ENCODE assay signal across 8 cellular contexts in the genomic region with DNA sequence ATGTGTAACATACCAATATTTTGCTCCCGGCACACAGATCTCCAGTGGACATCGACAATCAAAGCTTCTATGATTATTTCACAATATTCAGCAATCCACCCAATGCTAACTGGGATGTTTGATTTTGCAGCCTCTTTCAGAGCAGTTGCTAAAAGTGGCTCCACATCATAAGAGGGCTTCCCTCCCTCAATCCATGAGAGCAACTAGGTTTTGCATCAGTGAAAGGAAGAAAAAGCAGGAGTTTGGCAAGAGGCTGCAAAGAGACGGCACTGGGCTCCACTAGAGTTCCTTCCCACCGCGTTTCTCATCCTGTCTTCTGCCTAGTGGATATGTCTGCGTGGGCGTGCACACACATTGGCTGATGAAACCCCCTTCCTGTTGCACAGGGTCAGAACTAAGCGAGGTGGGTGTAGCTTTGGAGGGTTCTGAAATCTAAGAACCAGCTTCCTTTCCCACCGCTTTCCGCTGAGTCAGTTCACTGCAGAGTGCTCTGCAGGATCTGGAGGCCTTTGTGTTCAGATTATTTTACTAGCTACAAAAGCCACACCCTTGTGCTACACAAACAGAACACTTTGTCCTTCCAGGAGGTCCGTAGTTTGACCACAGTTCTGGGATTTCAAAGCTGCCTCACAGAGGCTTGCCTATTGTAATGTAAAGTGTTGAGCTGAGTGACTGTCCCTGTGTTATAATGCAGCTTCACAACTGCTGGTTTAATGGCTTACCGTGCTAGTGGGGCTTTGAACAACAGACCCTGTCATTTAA. TPM values are rescaled to one million over a fixed set of nuclear protein-coding genes. Genes with fewer than 3 reads are reported as not detected.
DNase-seq lines count a peak whose midpoint lies in the region; ATAC-seq and TF ChIP-seq lines count a peak whose summit lies in the region.

No MANE protein-coding gene starts in this region.

- TF ChIP-seq CTCF in choroid plexus epithelial cell (conservative IDR thresholded peaks at IDR 0.05; ENCODE audit: low read depth, low read length) (no peak), BE2C (IDR thresholded peaks at IDR 0.05; ENCODE audit: low read depth, low read length) (no peak)

- no peaks in the 10 kb centered on the region; the same call in 1 of the 2 replicates for H3K27me3 ChIP-seq in SJCRH30
- no peaks in the 10 kb centered on the region for H3K27me3 ChIP-seq in BE2C

- DNase-seq in AG08395 (ENCODE audit: low spot score): peak; percentile 54
- DNase-seq in SJCRH30: peak; percentile 23 to 56
- peak; percentile 99 for DNase-seq in choroid plexus epithelial cell (ENCODE audit: low read depth)
- DNase-seq in islet precursor cell: peak; percentile 96
- DNase-seq in BE2C: no peak

- H3K9me3 ChIP-seq in SJCRH30 (replicated peaks) (no peaks in the 10 kb centered on the region), BE2C (no peaks in the 10 kb centered on the region)

- H3K4me1 ChIP-seq in SJCRH30 (0 out of 2 replicates have a peak, but pooled peaks cover 2% of the 10 kb centered on the region), BE2C (no peaks in the 10 kb centered on the region)

- H3K4me3 ChIP-seq in SJCRH30 (peak overlapping the region; percentile 17; the same call in 1 of the 2 replicates), choroid plexus epithelial cell (ENCODE audit: low read depth, low read length) (peak overlapping the region; percentile 42), skin epidermis (no peak overlapping the region), BE2C (ENCODE audit: low read depth, low read length) (no peak overlapping the region)

- ATAC-seq in HG03097 (IDR thresholded peaks at IDR 0.05; ENCODE audit: low FRiP score, unreplicated experiment): peak; percentile 57
- ATAC-seq in GM19023 (IDR thresholded peaks at IDR 0.05; ENCODE audit: unreplicated experiment): no peak

- no peak overlapping the region; the same call in 1 of the 2 replicates for H3K27ac ChIP-seq in SJCRH30
- H3K27ac ChIP-seq in skin epidermis: peak overlapping the region in 18 of 21 experiments; percentile 13 to 75 (median 68)

- H3K36me3 ChIP-seq in SJCRH30: no peaks in the 10 kb centered on the region
- H3K36me3 ChIP-seq in BE2C: no peaks in the 10 kb centered on the region

RNA-seq across cellular contexts. Expression of a gene that starts 28.1 kb away (rescaled TPM):
- 0.81 and 1.5 TPM in 2 replicates for total RNA-seq in SJCRH30 (2014; rRNA removed; shearing (Covaris generic))
- polyA plus RNA-seq in BE2C (2012; ENCODE audit: insufficient read depth, insufficient read length, low read depth): 5.4 TPM

Comparison
In these comparisons a context has a peak if more than half of its experiments do, and no peak if none do; other contexts are left out.
1. H3K4me3 ChIP-seq: peak in SJCRH30 (single experiment) and choroid plexus epithelial cell (single experiment); none in skin epidermis (0 of 7) and BE2C (single experiment).